Comparison of ENCODE assay signal across 8 cellular contexts in the genomic region with DNA sequence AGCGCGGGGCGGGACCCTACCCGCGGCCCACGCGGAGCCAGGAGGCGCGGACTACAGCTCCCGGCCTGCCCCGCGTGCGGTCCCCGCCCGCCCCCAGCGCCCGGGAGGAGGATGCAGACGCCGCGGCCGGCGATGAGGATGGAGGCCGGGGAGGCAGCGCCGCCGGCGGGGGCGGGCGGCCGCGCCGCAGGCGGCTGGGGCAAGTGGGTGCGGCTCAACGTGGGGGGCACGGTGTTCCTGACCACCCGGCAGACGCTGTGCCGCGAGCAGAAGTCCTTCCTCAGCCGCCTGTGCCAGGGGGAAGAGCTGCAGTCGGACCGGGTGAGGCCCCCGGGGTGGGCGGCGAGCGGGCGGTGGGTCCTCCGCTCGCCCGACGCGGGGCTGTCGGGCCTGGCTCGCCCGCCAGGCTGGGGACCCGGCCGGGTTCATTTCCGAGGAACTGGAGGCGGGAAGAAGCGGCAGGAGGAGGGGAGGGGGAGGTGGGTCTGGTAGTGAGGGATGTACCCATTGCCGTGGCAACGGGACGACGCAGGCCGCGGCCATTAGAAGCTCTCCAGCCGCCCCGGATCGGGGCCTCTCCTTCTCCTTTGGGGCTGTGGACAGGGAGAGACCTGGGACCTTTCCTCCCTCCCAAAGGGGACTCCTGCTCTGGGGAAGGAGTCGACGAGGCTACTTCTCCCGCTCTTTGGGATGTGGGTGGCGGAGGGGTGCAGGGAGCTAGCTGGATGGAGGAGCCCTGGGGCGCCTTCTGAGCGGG. TPM values are rescaled to one million over a fixed set of nuclear protein-coding genes. Genes with fewer than 3 reads are reported as not detected.
A peak's percentile ranks its signal among the peaks of the same experiment; 100 is the strongest.
DNase-seq lines count a peak whose midpoint lies in the region; ATAC-seq and TF ChIP-seq lines count a peak whose summit lies in the region.

A gene with protein sequence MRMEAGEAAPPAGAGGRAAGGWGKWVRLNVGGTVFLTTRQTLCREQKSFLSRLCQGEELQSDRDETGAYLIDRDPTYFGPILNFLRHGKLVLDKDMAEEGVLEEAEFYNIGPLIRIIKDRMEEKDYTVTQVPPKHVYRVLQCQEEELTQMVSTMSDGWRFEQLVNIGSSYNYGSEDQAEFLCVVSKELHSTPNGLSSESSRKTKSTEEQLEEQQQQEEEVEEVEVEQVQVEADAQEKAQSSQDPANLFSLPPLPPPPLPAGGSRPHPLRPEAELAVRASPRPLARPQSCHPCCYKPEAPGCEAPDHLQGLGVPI (plus strand): TSS at position 114 of the 757 bp plus-strand sequence. CDS start 19 bp downstream, at position 133.

- peaks cover 10% of the 10 kb centered on the region for H3K4me1 Mint-ChIP-seq in activated T-helper 2 cell treated with anti-CD3 and anti-CD28 coated beads, Interferon-gamma antibody, Interleukin-2, Interleukin-4, amounts not matched to agents 10 μg/mL and 5 μg/mL and 100 μg/mL, durations not matched to agents 14 hours and 24 hours and 36 hours (ENCODE audit: low read depth)
- peaks cover 36% of the 10 kb centered on the region for H3K4me1 Mint-ChIP-seq in nephron

- H3K27ac Mint-ChIP-seq in activated T-helper 2 cell treated with anti-CD3 and anti-CD28 coated beads, Interferon-gamma antibody, Interleukin-2, Interleukin-4, amounts not matched to agents 10 μg/mL and 5 μg/mL and 100 μg/mL, durations not matched to agents 14 hours and 24 hours and 36 hours, result peak within 1 kb of the TSS; percentile 18
- peak within 1 kb of the TSS in 2 of 3 experiments; percentile 18 to 84 for H3K27ac Mint-ChIP-seq in nephron

- H3K27me3 Mint-ChIP-seq in activated T-helper 2 cell treated with anti-CD3 and anti-CD28 coated beads, Interferon-gamma antibody, Interleukin-2, Interleukin-4, amounts not matched to agents 10 μg/mL and 5 μg/mL and 100 μg/mL, durations not matched to agents 14 hours and 24 hours and 36 hours (ENCODE audit: low read depth), result no peaks in the 10 kb centered on the region
- peaks cover 8% of the 10 kb centered on the region for H3K27me3 Mint-ChIP-seq in nephron (ENCODE audit: low read depth)

- intact Hi-C loops in activated T-helper 2 cell treated with anti-CD3 and anti-CD28 coated beads, Interferon-gamma antibody, Interleukin-2, Interleukin-4, amounts not matched to agents 10 μg/mL and 5 μg/mL and 100 μg/mL, durations not matched to agents 14 hours and 24 hours and 36 hours (cut with micrococcal nuclease), result loop anchor here (2.0 kb wide), 1 partner anchor 147 kb away; no protein-coding TSS in a partner anchor

- DNase-seq in DMS 273 (lab: John Stamatoyannopoulos, UW; ENCODE audit: unreplicated experiment) (peak; percentile 85), DMS 273 treated with DMSO at 0.1 percent for 48 hours (lab: John Stamatoyannopoulos, UW) (no peak), RPMI7951 (ENCODE audit: low read depth) (peak; percentile 64), fibroblast of the aortic adventitia (ENCODE audit: low read depth) (peak; percentile 51)
- DNase-seq in activated T-helper 2 cell treated with anti-CD3 and anti-CD28 coated beads, Interferon-gamma antibody, Interleukin-2, Interleukin-4, amounts not matched to agents 10 μg/mL and 5 μg/mL and 100 μg/mL, durations not matched to agents 14 hours and 24 hours and 36 hours (ENCODE audit: low spot score), result peak; percentile 75
- peak; percentile 71 for DNase-seq in stimulated activated naive CD4-positive, alpha-beta T cell treated with Interleukin-2 at 50 U/mL for 16 hours (lab: John Stamatoyannopoulos, UW)

- peak; percentile 77 for ATAC-seq in HG03135 (IDR thresholded peaks at IDR 0.05; ENCODE audit: unreplicated experiment)

- H3K4me3 ChIP-seq in fibroblast of the aortic adventitia (ENCODE audit: low read depth, low read length), result peak within 1 kb of the TSS; percentile 81

- no peaks in the 10 kb centered on the region for H3K9me3 Mint-ChIP-seq in activated T-helper 2 cell treated with anti-CD3 and anti-CD28 coated beads, Interferon-gamma antibody, Interleukin-2, Interleukin-4, amounts not matched to agents 10 μg/mL and 5 μg/mL and 100 μg/mL, durations not matched to agents 14 hours and 24 hours and 36 hours
- H3K9me3 Mint-ChIP-seq in nephron, result no peaks in the 10 kb centered on the region

- H3K4me3 Mint-ChIP-seq in activated T-helper 2 cell treated with anti-CD3 and anti-CD28 coated beads, Interferon-gamma antibody, Interleukin-2, Interleukin-4, amounts not matched to agents 10 μg/mL and 5 μg/mL and 100 μg/mL, durations not matched to agents 14 hours and 24 hours and 36 hours (ENCODE audit: low read depth), result peak within 1 kb of the TSS; percentile 83
- H3K4me3 Mint-ChIP-seq in nephron, result peak within 1 kb of the TSS; percentile 84 to 90 (median 89)

- no peak for TF ChIP-seq CTCF in fibroblast of the aortic adventitia (IDR thresholded peaks at IDR 0.05; ENCODE audit: insufficient read depth, low read length)
- TF ChIP-seq CTCF in nephron (IDR thresholded peaks at IDR 0.05; ENCODE audit: unreplicated experiment in 3 of 3), result no peak

- peaks cover 16% of the 10 kb centered on the region for H3K36me3 Mint-ChIP-seq in activated T-helper 2 cell treated with anti-CD3 and anti-CD28 coated beads, Interferon-gamma antibody, Interleukin-2, Interleukin-4, amounts not matched to agents 10 μg/mL and 5 μg/mL and 100 μg/mL, durations not matched to agents 14 hours and 24 hours and 36 hours (ENCODE audit: low read depth)
- peaks cover 3% of the 10 kb centered on the region for H3K36me3 Mint-ChIP-seq in nephron (ENCODE audit: low read depth)

RNA-seq across cellular contexts. Expression of the gene that starts here (rescaled TPM):
- 9.6 and 12.9 TPM in 2 replicates for total RNA-seq in RPMI7951 (2014; rRNA removed; shearing (Covaris generic))
- 70.4 and 81.9 TPM in 2 replicates for total RNA-seq in activated T-helper 2 cell treated with anti-CD3 and anti-CD28 coated beads, Interferon-gamma antibody, Interleukin-2, Interleukin-4, amounts not matched to agents 10 μg/mL and 5 μg/mL and 100 μg/mL, durations not matched to agents 14 hours and 24 hours and 36 hours
- 25.2 and 25.6 TPM in 2 replicates for total RNA-seq in fibroblast of the aortic adventitia (ENCODE audit: low replicate concordance)
